In the genomic region with DNA sequence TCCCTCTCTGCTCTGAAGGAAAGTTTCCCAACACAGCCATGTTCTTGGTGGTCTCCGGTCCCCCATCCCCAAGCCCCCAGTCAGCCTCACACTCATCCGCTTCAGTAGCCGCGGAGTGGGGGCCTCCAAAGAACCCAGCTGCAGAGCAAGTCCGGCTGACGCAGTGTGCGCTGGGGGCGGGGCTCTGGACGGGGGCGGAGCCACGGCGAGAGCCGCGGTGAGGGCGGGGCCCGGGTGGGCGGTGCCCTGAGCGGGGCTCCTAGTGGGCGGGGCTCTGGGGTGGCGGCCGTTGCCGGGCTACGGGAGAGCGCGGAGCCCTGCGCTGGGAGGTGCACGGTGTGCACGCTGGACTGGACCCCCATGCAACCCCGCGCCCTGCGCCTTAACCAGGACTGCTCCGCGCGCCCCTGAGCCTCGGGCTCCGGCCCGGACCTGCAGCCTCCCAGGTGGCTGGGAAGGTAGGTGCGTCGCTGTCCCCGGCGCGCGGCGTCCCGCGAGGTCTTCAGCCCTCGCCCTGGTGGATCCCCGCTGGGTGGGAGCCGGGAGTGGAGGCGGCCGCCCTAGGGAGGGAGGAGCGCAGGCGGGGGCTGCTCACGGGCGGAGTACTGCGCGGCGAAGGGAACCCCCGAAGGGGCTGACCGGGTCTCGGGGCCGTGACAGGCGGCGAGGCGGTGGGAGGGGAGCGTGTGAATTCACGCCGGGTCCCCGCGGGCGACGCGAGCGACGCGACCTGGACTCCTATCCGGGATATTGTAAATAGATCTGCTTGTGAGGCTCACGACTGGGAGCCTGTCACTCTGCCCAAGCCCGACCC, we compare ENCODE assay signal across 8 cellular contexts. TPM values are rescaled to one million over a fixed set of nuclear protein-coding genes. Genes with fewer than 3 reads are reported as not detected.
DNase-seq lines count a peak whose midpoint lies in the region; ATAC-seq and TF ChIP-seq lines count a peak whose summit lies in the region.

No MANE protein-coding gene starts in this region.

- intact Hi-C loops in colonic mucosa (cut with DNase I), result no loop called here

- peak overlapping the region; percentile 79 for H3K4me3 ChIP-seq in colonic mucosa

- H3K36me3 ChIP-seq in colonic mucosa, result no peaks in the 10 kb centered on the region

- DNase-seq in A172 (ENCODE audit: low spot score) (peak; percentile 59), NCI-H226 (peak; percentile 41), colonic mucosa (peak; percentile 95), left lobe of liver (ENCODE audit: low spot score) (peak; percentile 83)
- peak; percentile 90 to 93 for DNase-seq in activated CD4-positive, alpha-beta T cell treated with anti-CD3 and anti-CD28 coated beads for 4 hours
- DNase-seq in stimulated activated CD4-positive, alpha-beta T cell treated with anti-CD3 and anti-CD28 coated beads, Interleukin-1b, Interleukin-23, amount 100 ng/mL, for 48 hours, result peak; percentile 89

- TF ChIP-seq CTCF in colonic mucosa (IDR thresholded peaks at IDR 0.05), result no peak

- H3K9ac ChIP-seq in colonic mucosa (ENCODE audit: low read depth in 2 of 2, low read length in 2 of 2), result peak overlapping the region in 1 of 2 donors; percentile 57

- peak; percentile 80 for ATAC-seq in GM18858 (IDR thresholded peaks at IDR 0.05; ENCODE audit: unreplicated experiment)
- peak; percentile 42 for ATAC-seq in HG03060 (IDR thresholded peaks at IDR 0.05; ENCODE audit: low read depth, unreplicated experiment)
- peak; percentile 99 for ATAC-seq in left lobe of liver

- peak overlapping the region; percentile 49 for H3K27ac ChIP-seq in colonic mucosa

- no peaks in the 10 kb centered on the region for H3K4me1 ChIP-seq in colonic mucosa

- H3K9me3 ChIP-seq in colonic mucosa, result no peaks in the 10 kb centered on the region

- H3K27me3 ChIP-seq in colonic mucosa, result peaks cover 16% of the 10 kb centered on the region

RNA-seq across cellular contexts. Expression of a gene that starts 9.1 kb away (rescaled TPM):
- total RNA-seq in A172 (2014; rRNA removed; shearing (Covaris generic)), result 6.0 and 6.5 TPM in 2 replicates
- total RNA-seq in colonic mucosa, result under 1 TPM; 0.82 to 0.90 TPM
- total RNA-seq in left lobe of liver, result 0.60 TPM

Comparison
In these comparisons a context has a peak if more than half of its experiments do, and no peak if none do; other contexts are left out.
1. Peak in every context shown above with its lines: DNase-seq, ATAC-seq, H3K4me3 ChIP-seq and H3K27ac ChIP-seq.
2. DNase-seq: peak in every context shown above with its lines; median percentile 95 in colonic mucosa; 92 in activated CD4-positive, alpha-beta T cell treated with anti-CD3 and anti-CD28 coated beads for 4 hours; 89 in stimulated activated CD4-positive, alpha-beta T cell treated with anti-CD3 and anti-CD28 coated beads, Interleukin-1b, Interleukin-23, amount 100 ng/mL, for 48 hours; 83 in left lobe of liver; 59 in A172; 41 in NCI-H226.
3. ATAC-seq: peak in every context shown above with its lines; median percentile 99 in left lobe of liver; 80 in GM18858; 42 in HG03060.